In the genomic region with DNA sequence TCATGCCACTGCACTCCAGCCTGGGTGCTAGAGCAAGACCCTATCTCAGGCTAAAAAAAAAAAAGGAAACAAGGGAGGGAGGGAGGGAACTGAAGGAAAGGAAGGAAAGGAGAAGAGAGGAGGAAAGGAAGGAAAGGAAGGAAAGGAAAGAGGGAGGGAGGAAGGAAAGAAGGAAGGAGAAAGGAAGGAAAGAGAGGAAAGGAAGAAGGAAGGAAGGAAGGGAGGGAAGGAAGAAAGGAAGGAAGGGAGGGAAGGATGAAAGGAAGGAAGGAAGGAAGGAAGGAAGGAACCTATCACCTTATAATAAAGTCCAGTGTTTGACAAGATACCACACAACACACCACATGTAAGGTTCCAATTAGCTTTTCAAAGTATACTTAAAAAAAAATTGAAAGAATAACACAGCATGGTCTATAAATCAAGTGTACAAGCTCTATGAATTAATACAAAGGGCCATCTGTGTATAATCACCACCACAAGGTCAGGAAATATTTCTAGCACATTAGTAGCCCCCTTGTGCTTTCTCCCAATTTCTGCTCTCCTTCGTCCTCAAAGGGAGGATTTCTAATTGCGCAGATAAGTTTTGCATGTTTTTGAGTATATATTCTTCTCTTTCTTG, we compare ENCODE assay signal across 30 cellular contexts. TPM values are rescaled to one million over a fixed set of nuclear protein-coding genes. Genes with fewer than 3 reads are reported as not detected.
DNase-seq lines count a peak whose midpoint lies in the region; TF ChIP-seq lines count a peak whose summit lies in the region.
"Had no signal": no experiment of that assay in that cellular context is flagged by ENCODE, and none has a peak within 500 bp of the region (broad histone marks: within the 10 kb centered on the region; RNA-seq: fewer than 3 reads in every experiment).

No MANE protein-coding gene starts in this region.

- H3K4me1 ChIP-seq in smooth muscle cell (ENCODE audit: low read depth): no peaks in the 10 kb centered on the region
- H3K4me1 ChIP-seq in effector memory CD4-positive, alpha-beta T cell (ENCODE audit: control insufficient read depth, insufficient read depth, low read length, poor library complexity, severe bottlenecking): no peaks in the 10 kb centered on the region
- H3K4me1 ChIP-seq: breast epithelium, uterus had no signal

- H3K27me3 Mint-ChIP-seq in brain: no peaks in the 10 kb centered on the region
- H3K27me3 Mint-ChIP-seq: activated CD4-positive, alpha-beta memory T cell treated with anti-CD3 and anti-CD28 coated beads for 36 hours; activated T-helper 17 cell treated with anti-CD3 and anti-CD28 coated beads, Interleukin-2, amount 50 U/mL, for 72 hours; B cell; CD4-positive, alpha-beta memory T cell had no signal

- peaks cover 19% of the 10 kb centered on the region for H3K4me1 Mint-ChIP-seq in brain
- H3K4me1 Mint-ChIP-seq: activated T-helper 17 cell treated with anti-CD3 and anti-CD28 coated beads, Interleukin-2, amount 50 U/mL, for 72 hours had no signal

- no peak overlapping the region for H3K4me3 Mint-ChIP-seq in brain
- H3K4me3 Mint-ChIP-seq: activated CD4-positive, alpha-beta memory T cell treated with anti-CD3 and anti-CD28 coated beads for 36 hours; activated T-helper 17 cell treated with anti-CD3 and anti-CD28 coated beads, Interleukin-2, amount 50 U/mL, for 72 hours; B cell; CD4-positive, alpha-beta memory T cell; H9; immature natural killer cell; nephron progenitor cell; T-helper 2 cell treated with Interferon-gamma antibody and Interleukin-4, amounts not matched to agents 5 μg/mL and 100 μg/mL, for 36 hours had no signal

- peak overlapping the region in 4 of 5 experiments; percentile 58 to 88 (median 69) for H3K27ac Mint-ChIP-seq in brain
- H3K27ac Mint-ChIP-seq: activated CD4-positive, alpha-beta memory T cell treated with anti-CD3 and anti-CD28 coated beads for 36 hours; activated T-helper 17 cell treated with anti-CD3 and anti-CD28 coated beads, Interleukin-2, amount 50 U/mL, for 72 hours; B cell; T-helper 2 cell treated with Interferon-gamma antibody and Interleukin-4, amounts not matched to agents 5 μg/mL and 100 μg/mL, for 36 hours had no signal

- H3K9ac ChIP-seq in smooth muscle cell (ENCODE audit: low read depth): no peak overlapping the region

- peaks cover 6% of the 10 kb centered on the region for H3K36me3 ChIP-seq in smooth muscle cell (ENCODE audit: low read depth)
- H3K36me3 ChIP-seq in effector memory CD4-positive, alpha-beta T cell (ENCODE audit: control insufficient read depth, insufficient read depth, low read length): peaks cover 42% of the 10 kb centered on the region
- H3K36me3 ChIP-seq: breast epithelium, uterus had no signal

- TF ChIP-seq CTCF in brain (conservative IDR thresholded peaks at IDR 0.05) (no peak), smooth muscle cell (IDR thresholded peaks at IDR 0.05; ENCODE audit: borderline replicate concordance, insufficient read depth, poor library complexity, severe bottlenecking) (no peak)

- peak overlapping the region; percentile 52 for H3K4me2 ChIP-seq in smooth muscle cell

- H3K79me2 ChIP-seq in smooth muscle cell (ENCODE audit: low read depth): peaks cover 21% of the 10 kb centered on the region

- no peak overlapping the region for H2AFZ ChIP-seq in smooth muscle cell (ENCODE audit: low read depth)

- peaks cover 10% of the 10 kb centered on the region for H3F3A ChIP-seq in smooth muscle cell (ENCODE audit: low read depth)

- H3K9me3 ChIP-seq in smooth muscle cell (replicated peaks; ENCODE audit: low read depth): no peaks in the 10 kb centered on the region
- H3K9me3 ChIP-seq in effector memory CD4-positive, alpha-beta T cell (ENCODE audit: control insufficient read depth, low read length): no peaks in the 10 kb centered on the region
- H3K9me3 ChIP-seq: breast epithelium, mucosa of descending colon, pancreas, stomach, uterus had no signal

- peak overlapping the region; percentile 65 for H3K27ac ChIP-seq in smooth muscle cell (ENCODE audit: low read depth)
- no peak overlapping the region for H3K27ac ChIP-seq in effector memory CD4-positive, alpha-beta T cell (ENCODE audit: insufficient read depth, low read length, poor library complexity, severe bottlenecking)
- H3K27ac ChIP-seq: breast epithelium, pancreas, stomach had no signal

- H3K4me3 ChIP-seq in smooth muscle cell: no peak overlapping the region
- H3K4me3 ChIP-seq in effector memory CD4-positive, alpha-beta T cell (ENCODE audit: insufficient read depth, low read depth, low read length, poor library complexity, severe bottlenecking): no peak overlapping the region
- H3K4me3 ChIP-seq: breast epithelium, lung, mucosa of descending colon, pancreas, skin epidermis, stomach, uterus had no signal

- 96% methylated on average over 2 of the region's 2 CpGs for WGBS in smooth muscle cell (ENCODE audit: low lambda C conversion rate)

- H4K20me1 ChIP-seq in smooth muscle cell (ENCODE audit: low read depth): peaks cover 66% of the 10 kb centered on the region

- H3K9me3 Mint-ChIP-seq in brain: no peaks in the 10 kb centered on the region
- H3K9me3 Mint-ChIP-seq: activated CD4-positive, alpha-beta memory T cell treated with anti-CD3 and anti-CD28 coated beads for 36 hours; activated T-helper 17 cell treated with anti-CD3 and anti-CD28 coated beads, Interleukin-2, amount 50 U/mL, for 72 hours; CD4-positive, alpha-beta memory T cell; H9; immature natural killer cell; nephron progenitor cell; T-helper 2 cell treated with Interferon-gamma antibody and Interleukin-4, amounts not matched to agents 5 μg/mL and 100 μg/mL, for 36 hours had no signal

- DNase-seq in NCI-H82 (lab: John Stamatoyannopoulos, UW): peak; percentile 10
- no peak for DNase-seq in NCI-H82 treated with DMSO at 0.1 percent for 48 hours (lab: John Stamatoyannopoulos, UW; ENCODE audit: unreplicated experiment)
- peak; percentile 78 for DNase-seq in NCI-H446 treated with DMSO at 0.1 percent for 48 hours (lab: John Stamatoyannopoulos, UW)
- no peak for DNase-seq in smooth muscle cell (lab: John Stamatoyannopoulos, UW; ENCODE audit: unreplicated experiment)
- DNase-seq in effector memory CD4-positive, alpha-beta T cell: no peak
- no peak for DNase-seq in HuH-7 (ENCODE audit: low spot score)
- no peak for DNase-seq in hypothalamus (lab: John Stamatoyannopoulos, UW)
- DNase-seq: activated CD4-positive, alpha-beta memory T cell treated with anti-CD3 and anti-CD28 coated beads for 36 hours; activated CD4-positive, CD25-positive, alpha-beta regulatory T cell treated with anti-CD3 and anti-CD28 coated beads, Interleukin-2, amount 50 U/mL, for 72 hours; activated CD8-positive, alpha-beta memory T cell treated with anti-CD3 and anti-CD28 coated beads, Interleukin-2, amount 50 U/mL, for 48 hours; activated naive CD4-positive, alpha-beta T cell treated with anti-CD3 and anti-CD28 coated beads, Interleukin-2, amount 50 U/mL, for 16 hours; amniotic stem cell; CD4-positive, alpha-beta memory T cell; H9; immature natural killer cell; left cardiac atrium; mucosa of descending colon; NCI-H1436 treated with DMSO at 0.1 percent for 48 hours; NCI-H510A; nephron progenitor cell; pancreas; stomach; uterus had no signal

- H3K27me3 ChIP-seq in smooth muscle cell (ENCODE audit: low read depth): no peaks in the 10 kb centered on the region
- no peaks in the 10 kb centered on the region for H3K27me3 ChIP-seq in effector memory CD4-positive, alpha-beta T cell (replicated peaks; ENCODE audit: control insufficient read depth, insufficient read depth, low read length, poor library complexity, severe bottlenecking)
- H3K27me3 ChIP-seq: breast epithelium, pancreas, stomach, uterus had no signal

- peaks cover 72% of the 10 kb centered on the region for H3K36me3 Mint-ChIP-seq in brain

RNA-seq across cellular contexts. Expression of gene RNF216, which starts 26.4 kb away (rescaled TPM):
- polyA plus RNA-seq in brain (ENCODE audit: insufficient read depth, low read depth, low replicate concordance): 27.1 TPM
- 23.5 and 26.3 TPM in 2 replicates for total RNA-seq in smooth muscle cell
- 27.4 and 28.1 TPM in 2 replicates for polyA plus RNA-seq in smooth muscle cell

Comparison
In these comparisons a context has a peak if more than half of its experiments do, and no peak if none do; other contexts are left out.
1. DNase-seq: peak in NCI-H82 (single experiment) and NCI-H446 treated with DMSO at 0.1 percent for 48 hours (single experiment); none in NCI-H82 treated with DMSO at 0.1 percent for 48 hours (single experiment), smooth muscle cell (single experiment), effector memory CD4-positive, alpha-beta T cell (0 of 3), HuH-7 (single experiment) and hypothalamus (0 of 51).